Comparison of ENCODE assay signal across 15 cellular contexts in genomic region chr7:24441331-24442059, GRCh38.
A peak's percentile ranks its signal among the peaks of the same experiment; 100 is the strongest.
DNase-seq lines count a peak whose midpoint lies in the region; ATAC-seq, FAIRE-seq and TF ChIP-seq lines count a peak whose summit lies in the region.
"Had no signal": no experiment of that assay in that cellular context is flagged by ENCODE, and none has a peak within 500 bp of the region (broad histone marks: within the 10 kb centered on the region; RNA-seq: fewer than 3 reads in every experiment).

No MANE protein-coding gene starts in this region.

- FAIRE-seq in GM12892 (lab: Jason Lieb, UNC) (peak; percentile 70), kidney (lab: Jason Lieb, UNC) (no peak)
- FAIRE-seq: endothelial cell of umbilical vein had no signal

- no peak for TF ChIP-seq POLR2A in GM12892 (IDR thresholded peaks at IDR 0.05; ENCODE audit: low read depth, low read length)

- TF ChIP-seq CTCF in kidney (IDR thresholded peaks at IDR 0.05; ENCODE audit: borderline replicate concordance, extremely low read depth, insufficient read depth) (no peak), right atrium auricular region (IDR thresholded peaks at IDR 0.05) (no peak)

- no peaks in the 10 kb centered on the region for H3K27me3 ChIP-seq in right atrium auricular region
- H3K27me3 ChIP-seq: gastrocnemius medialis had no signal

- intact Hi-C loops in kidney (cut with DNase I) (no loop called here), posterior cingulate gyrus (cut with DNase I) (no loop called here)

- no peak overlapping the region for H3K27ac ChIP-seq in kidney (ENCODE audit: low read depth in 2 of 2, low read length in 2 of 2)
- H3K27ac ChIP-seq in right atrium auricular region = no peak overlapping the region
- H3K27ac ChIP-seq: gastrocnemius medialis had no signal

- ATAC-seq in GM21390 (IDR thresholded peaks at IDR 0.05; ENCODE audit: unreplicated experiment) (peak; percentile 84), HG03066 (IDR thresholded peaks at IDR 0.05; ENCODE audit: low read depth, unreplicated experiment) (peak; percentile 53), GM21367 (IDR thresholded peaks at IDR 0.05; ENCODE audit: unreplicated experiment) (no peak)
- ATAC-seq: activated CD8-positive, alpha-beta T cell treated with anti-CD3 and anti-CD28 coated beads, Interleukin-2, amount 10 ng/mL, durations not matched to agents 7 days and 5 days; left ventricle myocardium superior; stimulated activated naive CD8-positive, alpha-beta T cell treated with anti-CD3 and anti-CD28 coated beads, Interleukin-15, amount 100 ng/mL, for 72 hours had no signal

- H3K4me3 ChIP-seq in kidney (ENCODE audit: low read length in 2 of 2) (peak overlapping the region; percentile 19 to 51), right atrium auricular region (no peak overlapping the region)
- H3K4me3 ChIP-seq: gastrocnemius medialis had no signal

- H3K4me1 ChIP-seq in kidney (ENCODE audit: control insufficient read depth in 1 of 2, insufficient read depth in 1 of 2, low read depth in 1 of 2, low read length in 2 of 2) (no peaks in the 10 kb centered on the region), right atrium auricular region (no peaks in the 10 kb centered on the region)

- DNase-seq in GM12892 (ENCODE audit: insufficient read length) = no peak
- no peak for DNase-seq in kidney
- no peak for DNase-seq in right atrium auricular region (ENCODE audit: low spot score)
- no peak for DNase-seq in NCI-H748 treated with DMSO at 0.1 percent for 48 hours (lab: John Stamatoyannopoulos, UW)
- DNase-seq in posterior cingulate gyrus = no peak
- DNase-seq: activated CD8-positive, alpha-beta T cell treated with anti-CD3 and anti-CD28 coated beads, Interleukin-2, amount 10 ng/mL, durations not matched to agents 7 days and 5 days; gastrocnemius medialis; left ventricle myocardium superior; NCI-H1105; stimulated activated CD4-positive, alpha-beta T cell treated with anti-CD3 and anti-CD28 coated beads, Interleukin-12 subunit alpha, Interleukin-12 subunit beta, amount 100 ng/mL, for 4 hours; stimulated activated naive CD8-positive, alpha-beta T cell treated with anti-CD3 and anti-CD28 coated beads, Interleukin-15, amount 100 ng/mL, for 72 hours had no signal

- no peak overlapping the region for H3K9ac ChIP-seq in kidney (ENCODE audit: low read length in 2 of 2)

- H3K36me3 ChIP-seq in kidney (ENCODE audit: control insufficient read depth in 1 of 2, insufficient read depth in 2 of 2, low read length in 2 of 2) = no peaks in the 10 kb centered on the region
- H3K36me3 ChIP-seq in right atrium auricular region = no peaks in the 10 kb centered on the region
- H3K36me3 ChIP-seq: gastrocnemius medialis had no signal

- no peaks in the 10 kb centered on the region for H3K9me3 ChIP-seq in kidney (ENCODE audit: control insufficient read depth in 1 of 2, low read length in 2 of 2)
- no peaks in the 10 kb centered on the region for H3K9me3 ChIP-seq in right atrium auricular region
- H3K9me3 ChIP-seq: gastrocnemius medialis had no signal

Comparison
In these comparisons a context has a peak if more than half of its experiments do, and no peak if none do; other contexts are left out.
1. H3K4me3 ChIP-seq: peak in kidney (2 of 2); none in right atrium auricular region (0 of 2).